8 cellular contexts compared by ENCODE assay signal in genomic region chr16:68235882-68236803, GRCh38. TPM values are rescaled to one million over a fixed set of nuclear protein-coding genes. Genes with fewer than 3 reads are reported as not detected.
DNase-seq lines count a peak whose midpoint lies in the region; ATAC-seq and TF ChIP-seq lines count a peak whose summit lies in the region.

ESRP2 (minus strand) TSS chr16:68236127; CDS start chr16:68236045, 82 bp downstream.

- H3K9me3 Mint-ChIP-seq in memory B cell: no peaks in the 10 kb centered on the region

- peaks cover 20% of the 10 kb centered on the region for H3K4me1 Mint-ChIP-seq in memory B cell

- H3K36me3 ChIP-seq in GM23248 (ENCODE audit: low read depth) (no peaks in the 10 kb centered on the region), SU-DHL-6 (ENCODE audit: low read length) (no peaks in the 10 kb centered on the region), thoracic aorta (no peaks in the 10 kb centered on the region)

- H3K4me1 ChIP-seq in GM23248 (ENCODE audit: insufficient read depth): 0 out of 2 replicates have a peak, but pooled peaks cover 5% of the 10 kb centered on the region
- peaks cover 8 to 18% of the 10 kb centered on the region in 2 donors for H3K4me1 ChIP-seq in thoracic aorta (ENCODE audit: control insufficient read depth in 1 of 2, low read depth in 2 of 2)

- H3K9me3 ChIP-seq in GM23248 (ENCODE audit: low read depth): no peaks in the 10 kb centered on the region
- H3K9me3 ChIP-seq in SU-DHL-6 (ENCODE audit: insufficient read depth, low read length): no peaks in the 10 kb centered on the region
- H3K9me3 ChIP-seq in thoracic aorta: no peaks in the 10 kb centered on the region

- H3F3A ChIP-seq in GM23248 (ENCODE audit: insufficient read depth) (no peaks in the 10 kb centered on the region), SU-DHL-6 (ENCODE audit: insufficient read depth) (peaks cover 7% of the 10 kb centered on the region; the same call in 1 of the 2 replicates)

- peak within 1 kb of the TSS; percentile 74 for H2AFZ ChIP-seq in GM23248
- H2AFZ ChIP-seq in SU-DHL-6 (ENCODE audit: low read depth, low read length, severe bottlenecking): no peak within 1 kb of the TSS

- no peaks in the 10 kb centered on the region for H3K27me3 Mint-ChIP-seq in memory B cell

- H3K4me3 ChIP-seq in GM23248: peak within 1 kb of the TSS; percentile 72
- peak within 1 kb of the TSS; percentile 53 for H3K4me3 ChIP-seq in SU-DHL-6 (ENCODE audit: insufficient read depth, low read length, poor library complexity, severe bottlenecking)
- H3K4me3 ChIP-seq in coronary artery: peak within 1 kb of the TSS; percentile 76
- H3K4me3 ChIP-seq in thoracic aorta: peak within 1 kb of the TSS; percentile 80

- TF ChIP-seq CTCF in SU-DHL-6 (IDR thresholded peaks at IDR 0.05; ENCODE audit: insufficient read depth, low read length, poor library complexity, severe bottlenecking) (no peak), coronary artery (IDR thresholded peaks at IDR 0.05) (no peak), thoracic aorta (IDR thresholded peaks at IDR 0.05) (no peak)

- H3K27ac Mint-ChIP-seq in memory B cell: peak within 1 kb of the TSS; percentile 55

- peak; percentile 44 for DNase-seq in 8988T
- DNase-seq in GM23248: peak; percentile 24
- DNase-seq in coronary artery (ENCODE audit: low spot score): peak; percentile 80
- peak; percentile 39 to 53 for DNase-seq in memory B cell (ENCODE audit: low spot score in 2 of 2)
- no peak for DNase-seq in thoracic aorta (ENCODE audit: low spot score)
- DNase-seq in NCI-H2107 (lab: John Stamatoyannopoulos, UW): no peak

- H4K20me1 ChIP-seq in GM23248 (ENCODE audit: insufficient read depth) (no peaks in the 10 kb centered on the region), SU-DHL-6 (ENCODE audit: low read depth, low read length) (no peaks in the 10 kb centered on the region)

- whole genome bisulfite sequencing in GM23248 (ENCODE audit: low coverage in 1 of 2, low lambda C conversion rate in 2 of 2, missing lambda C conversion rate in 2 of 2), 2 experiments: 22 to 65% methylated on average over 17 to 81 of the region's 82 CpGs

- H3K9me2 ChIP-seq in GM23248 (ENCODE audit: insufficient read depth): no peaks in the 10 kb centered on the region
- no peaks in the 10 kb centered on the region for H3K9me2 ChIP-seq in SU-DHL-6 (replicated peaks; ENCODE audit: insufficient read depth, low read length)

- peak within 1 kb of the TSS; percentile 78 for H3K9ac ChIP-seq in GM23248
- peak within 1 kb of the TSS; percentile 51; the same call in 1 of the 2 replicates for H3K9ac ChIP-seq in SU-DHL-6 (ENCODE audit: low read length)

- H3K27me3 ChIP-seq in GM23248 (replicated peaks; ENCODE audit: insufficient read depth) (no peaks in the 10 kb centered on the region), SU-DHL-6 (ENCODE audit: low read length) (no peaks in the 10 kb centered on the region), thoracic aorta (replicated peaks; ENCODE audit: insufficient read depth) (no peaks in the 10 kb centered on the region)

- H3K79me2 ChIP-seq in GM23248 (ENCODE audit: insufficient read depth) (no peaks in the 10 kb centered on the region), SU-DHL-6 (ENCODE audit: insufficient read depth, low read length) (no peaks in the 10 kb centered on the region)

- H3K27ac ChIP-seq in GM23248: peak within 1 kb of the TSS; percentile 87
- H3K27ac ChIP-seq in SU-DHL-6 (ENCODE audit: low read depth, low read length): no peak within 1 kb of the TSS
- H3K27ac ChIP-seq in coronary artery: peak within 1 kb of the TSS; percentile 72 to 86
- H3K27ac ChIP-seq in thoracic aorta: peak within 1 kb of the TSS; percentile 76 to 87

- H3K4me3 Mint-ChIP-seq in memory B cell: peak within 1 kb of the TSS; percentile 83

- in situ Hi-C loops in GM23248 (cut with MboI): no loop called here

- H3K4me2 ChIP-seq in GM23248 (ENCODE audit: unreplicated experiment) (peak within 1 kb of the TSS; percentile 62), SU-DHL-6 (ENCODE audit: low read depth, low read length, poor library complexity, severe bottlenecking) (peak within 1 kb of the TSS; percentile 66)

- ATAC-seq in memory B cell (ENCODE audit: low read depth): peak; percentile 48
- ATAC-seq in thoracic aorta (ENCODE audit: insufficient number of reproducible peaks, low FRiP score, low read depth): no peak
- ATAC-seq in GM19035 (IDR thresholded peaks at IDR 0.05; ENCODE audit: unreplicated experiment): no peak

- no peaks in the 10 kb centered on the region for H3K36me3 Mint-ChIP-seq in memory B cell

RNA-seq across cellular contexts. Expression of gene ESRP2, which starts in this region (rescaled TPM):
- 0.32 TPM in 1 of 2 replicates, not detected in the other for total RNA-seq in GM23248 (2014; rRNA removed; shearing (Covaris generic))
- 0.34 TPM in 1 of 2 replicates, not detected in the other for polyA plus RNA-seq in GM23248 (2016; fragmentation: Nextera tagmentation; extraction: Ambion mirVana)
- total RNA-seq in thoracic aorta: 1 to 10 TPM; 2.0 to 9.1 TPM

Comparison
In these comparisons a context has a peak if more than half of its experiments do, and no peak if none do; other contexts are left out.
1. Peak in DNase-seq, H3K4me3 ChIP-seq, H3K27ac ChIP-seq, H3K9ac ChIP-seq and H3K4me2 ChIP-seq in GM23248; RNA of the gene not detected or under 1 TPM.
2. DNase-seq: peak in 8988T (single experiment), coronary artery (single experiment) and memory B cell (2 of 2); none in thoracic aorta (single experiment) and NCI-H2107 (single experiment).
3. Peak in every context shown above with its lines, with median percentiles within 50 percentile points of each other: H3K4me3 ChIP-seq.